In genomic region chr12:11959117-11959823, GRCh38 we compare ENCODE assay signal across 10 cellular contexts.
DNase-seq lines count a peak whose midpoint lies in the region; ATAC-seq and TF ChIP-seq lines count a peak whose summit lies in the region.
"Had no signal": no experiment of that assay in that cellular context is flagged by ENCODE, and none has a peak within 500 bp of the region (broad histone marks: within the 10 kb centered on the region; RNA-seq: fewer than 3 reads in every experiment).

No MANE protein-coding gene starts in this region.

- intact Hi-C loops in Caco-2 (cut with micrococcal nuclease; ENCODE audit: unreplicated experiment), result no loop called here

- no peaks in the 10 kb centered on the region for H3K79me2 ChIP-seq in smooth muscle cell (ENCODE audit: low read depth)

- no peaks in the 10 kb centered on the region for H3K9me3 ChIP-seq in T-helper 17 cell (ENCODE audit: control insufficient read depth, low read length, poor library complexity, severe bottlenecking)
- no peaks in the 10 kb centered on the region for H3K9me3 ChIP-seq in smooth muscle cell (replicated peaks; ENCODE audit: low read depth)
- no peaks in the 10 kb centered on the region for H3K9me3 ChIP-seq in Caco-2
- H3K9me3 ChIP-seq: tibial artery had no signal

- H3K36me3 Mint-ChIP-seq in activated CD4-positive, alpha-beta T cell treated with anti-CD3 and anti-CD28 coated beads, Interleukin-2, amount 10 ng/mL, durations not matched to agents 7 days and 5 days (ENCODE audit: low read depth), result peaks cover 18% of the 10 kb centered on the region
- H3K36me3 Mint-ChIP-seq in T-helper 17 cell (ENCODE audit: low read depth) (no peaks in the 10 kb centered on the region), Caco-2 (ENCODE audit: insufficient read depth, unreplicated experiment) (no peaks in the 10 kb centered on the region)

- H4K20me1 ChIP-seq in smooth muscle cell (ENCODE audit: low read depth), result no peaks in the 10 kb centered on the region

- peak overlapping the region; percentile 87 for H3K27ac ChIP-seq in epithelial cell of prostate
- peak overlapping the region; percentile 95 for H3K27ac ChIP-seq in smooth muscle cell (ENCODE audit: low read depth)
- H3K27ac ChIP-seq: tibial artery had no signal

- ATAC-seq in T-helper 17 cell (no peak), GM21717 (IDR thresholded peaks at IDR 0.05; ENCODE audit: unreplicated experiment) (no peak)

- H3K27me3 Mint-ChIP-seq in activated CD4-positive, alpha-beta T cell treated with anti-CD3 and anti-CD28 coated beads, Interleukin-2, amount 10 ng/mL, durations not matched to agents 7 days and 5 days, result peaks cover 7% of the 10 kb centered on the region
- no peaks in the 10 kb centered on the region for H3K27me3 Mint-ChIP-seq in T-helper 17 cell
- peaks cover 18% of the 10 kb centered on the region for H3K27me3 Mint-ChIP-seq in Caco-2 (ENCODE audit: insufficient read depth, unreplicated experiment)

- TF ChIP-seq CTCF in smooth muscle cell (IDR thresholded peaks at IDR 0.05; ENCODE audit: borderline replicate concordance, insufficient read depth, poor library complexity, severe bottlenecking) (no peak), Caco-2 (IDR thresholded peaks at IDR 0.05; ENCODE audit: insufficient read depth in 1 of 2, low read depth in 1 of 2, low read length in 1 of 2, severe bottlenecking in 1 of 2, unreplicated experiment in 1 of 2) (no peak)

- POLR2A ChIA-PET in activated CD4-positive, alpha-beta T cell treated with anti-CD3 and anti-CD28 coated beads, Interleukin-2, amount 10 ng/mL, durations not matched to agents 7 days and 5 days (lab: Charles Lee), result no interaction called here
- POLR2A ChIA-PET in Caco-2 (lab: Charles Lee), result no interaction called here

- H3K9me3 Mint-ChIP-seq in activated CD4-positive, alpha-beta T cell treated with anti-CD3 and anti-CD28 coated beads, Interleukin-2, amount 10 ng/mL, durations not matched to agents 7 days and 5 days, result peaks cover 10% of the 10 kb centered on the region
- no peaks in the 10 kb centered on the region for H3K9me3 Mint-ChIP-seq in Caco-2 (ENCODE audit: unreplicated experiment)

- H3K27me3 ChIP-seq in smooth muscle cell (ENCODE audit: low read depth) (peaks cover 4% of the 10 kb centered on the region), Caco-2 (replicated peaks; ENCODE audit: control insufficient read depth, insufficient read depth, low read length) (no peaks in the 10 kb centered on the region)
- H3K27me3 ChIP-seq: tibial artery had no signal

- H3K4me3 ChIP-seq in smooth muscle cell, result no peak overlapping the region
- H3K4me3 ChIP-seq in Caco-2 (ENCODE audit: low read depth, low read length), result no peak overlapping the region
- H3K4me3 ChIP-seq: tibial artery had no signal

- H3K4me3 Mint-ChIP-seq in activated CD4-positive, alpha-beta T cell treated with anti-CD3 and anti-CD28 coated beads, Interleukin-2, amount 10 ng/mL, durations not matched to agents 7 days and 5 days, result peak overlapping the region; percentile 0
- H3K4me3 Mint-ChIP-seq in T-helper 17 cell, result no peak overlapping the region
- no peak overlapping the region for H3K4me3 Mint-ChIP-seq in Caco-2 (ENCODE audit: unreplicated experiment)

- H3K36me3 ChIP-seq in smooth muscle cell (ENCODE audit: low read depth) (no peaks in the 10 kb centered on the region), Caco-2 (ENCODE audit: control insufficient read depth, insufficient read depth, low read length) (no peaks in the 10 kb centered on the region)
- H3K36me3 ChIP-seq: tibial artery had no signal

- BruUV-seq in Caco-2 (replicated peaks; lab: Mats Ljungman, UMichigan), result no TSS peak

- H3K4me2 ChIP-seq in smooth muscle cell, result peak overlapping the region; percentile 64

- no peaks in the 10 kb centered on the region for H3F3A ChIP-seq in smooth muscle cell (ENCODE audit: low read depth)

- peak overlapping the region; percentile 76 for H3K9ac ChIP-seq in smooth muscle cell (ENCODE audit: low read depth)

- WGBS in smooth muscle cell (ENCODE audit: low lambda C conversion rate), result 87% methylated on average over 9 of the region's 9 CpGs

- peaks cover 42% of the 10 kb centered on the region for H3K4me1 Mint-ChIP-seq in activated CD4-positive, alpha-beta T cell treated with anti-CD3 and anti-CD28 coated beads, Interleukin-2, amount 10 ng/mL, durations not matched to agents 7 days and 5 days
- peaks cover 22% of the 10 kb centered on the region for H3K4me1 Mint-ChIP-seq in T-helper 17 cell
- no peaks in the 10 kb centered on the region for H3K4me1 Mint-ChIP-seq in Caco-2 (ENCODE audit: low read depth, unreplicated experiment)

- peak overlapping the region; percentile 77 for H3K27ac Mint-ChIP-seq in activated CD4-positive, alpha-beta T cell treated with anti-CD3 and anti-CD28 coated beads, Interleukin-2, amount 10 ng/mL, durations not matched to agents 7 days and 5 days
- H3K27ac Mint-ChIP-seq in T-helper 17 cell (peak overlapping the region; percentile 75), Caco-2 (ENCODE audit: unreplicated experiment) (no peak overlapping the region)

- H3K4me1 ChIP-seq in smooth muscle cell (ENCODE audit: low read depth), result peaks cover 10% of the 10 kb centered on the region
- no peaks in the 10 kb centered on the region for H3K4me1 ChIP-seq in Caco-2
- H3K4me1 ChIP-seq: tibial artery had no signal

- DNase-seq in activated CD4-positive, alpha-beta T cell treated with anti-CD3 and anti-CD28 coated beads, Interleukin-2, amount 10 ng/mL, durations not matched to agents 7 days and 5 days, result no peak
- DNase-seq in activated CD4-positive, alpha-beta T cell treated with anti-CD3 and anti-CD28 coated beads for 4 hours, result no peak
- DNase-seq in T-helper 17 cell, result no peak
- DNase-seq in epithelial cell of prostate (ENCODE audit: low read depth, low spot score), result peak; percentile 53
- no peak for DNase-seq in smooth muscle cell (lab: John Stamatoyannopoulos, UW; ENCODE audit: unreplicated experiment)
- no peak for DNase-seq in Caco-2
- no peak for DNase-seq in GM19240 (ENCODE audit: insufficient read length, low spot score)
- DNase-seq: NCI-H524, tibial artery had no signal

- H2AFZ ChIP-seq in smooth muscle cell (ENCODE audit: low read depth), result peak overlapping the region; percentile 61

- CTCF ChIA-PET in activated CD4-positive, alpha-beta T cell treated with anti-CD3 and anti-CD28 coated beads, Interleukin-2, amount 10 ng/mL, durations not matched to agents 7 days and 5 days (lab: Charles Lee), result interaction anchor here (0.6 to 2.0 kb wide), 6 partner anchors 9 to 49 kb away, joined by 3 to 10 read pairs (median 5); no protein-coding TSS in a partner anchor
- CTCF ChIA-PET in Caco-2 (lab: Charles Lee), result no interaction called here
